Comparison of ENCODE assay signal across 20 cellular contexts in the genomic region with DNA sequence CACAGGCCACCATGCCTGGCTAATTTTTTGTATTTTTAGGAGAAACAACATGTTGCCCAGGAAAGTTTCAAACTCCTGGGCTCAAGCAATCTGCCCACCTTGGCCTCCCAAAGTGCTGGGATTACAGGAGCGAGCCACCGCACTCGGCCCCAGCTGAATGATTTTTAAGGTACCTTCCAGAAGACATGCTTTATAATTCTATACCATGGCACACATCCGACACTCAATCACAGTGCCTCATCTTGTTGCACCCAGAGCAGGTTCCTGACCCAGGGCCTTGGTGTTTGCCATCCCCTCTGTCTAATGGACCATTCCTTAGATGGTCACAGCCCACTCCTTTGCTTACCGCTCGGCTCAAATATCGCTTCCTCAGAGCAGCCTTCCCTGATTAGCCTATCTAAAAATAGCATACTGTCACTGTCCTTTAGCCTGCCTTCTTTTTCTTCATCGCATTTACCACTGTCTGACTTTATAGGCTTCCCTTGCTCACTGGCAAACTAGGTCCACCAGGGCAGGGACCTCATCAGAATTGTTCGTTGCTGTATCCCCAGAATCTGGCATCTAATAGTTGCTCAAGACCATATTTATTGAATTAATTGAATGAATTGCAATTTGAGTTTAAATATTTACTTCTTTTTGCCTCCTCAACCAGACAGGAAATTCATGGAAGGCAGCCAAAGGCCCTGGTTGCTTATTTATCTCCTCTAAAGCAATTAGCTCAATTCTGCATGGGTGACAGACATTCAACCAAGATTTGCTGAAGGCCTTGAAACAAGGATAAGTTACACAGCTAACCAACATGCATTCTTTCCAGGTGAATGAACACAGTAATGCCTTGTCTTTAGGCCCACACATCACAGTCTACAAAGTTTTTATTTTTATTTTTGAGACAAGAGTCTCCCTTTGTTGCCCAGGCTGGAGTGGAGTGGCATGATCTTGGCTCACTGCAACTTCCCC. TPM values are rescaled to one million over a fixed set of nuclear protein-coding genes. Genes with fewer than 3 reads are reported as not detected.
DNase-seq lines count a peak whose midpoint lies in the region; ATAC-seq and TF ChIP-seq lines count a peak whose summit lies in the region.
"Had no signal": no experiment of that assay in that cellular context is flagged by ENCODE, and none has a peak within 500 bp of the region (broad histone marks: within the 10 kb centered on the region; RNA-seq: fewer than 3 reads in every experiment).

No MANE protein-coding gene starts in this region.

- no peak overlapping the region for H3K9ac ChIP-seq in colonic mucosa (ENCODE audit: low read depth in 2 of 2, low read length in 2 of 2)

- H3K9me3 ChIP-seq in gastrocnemius medialis (no peaks in the 10 kb centered on the region), colonic mucosa (no peaks in the 10 kb centered on the region)
- H3K9me3 ChIP-seq: heart right ventricle, sigmoid colon, tibial nerve had no signal

- H3K4me3 ChIP-seq in kidney epithelial cell (ENCODE audit: low read depth, low read length) = no peak overlapping the region
- H3K4me3 ChIP-seq in gastrocnemius medialis = no peak overlapping the region
- H3K4me3 ChIP-seq in colonic mucosa = no peak overlapping the region
- H3K4me3 ChIP-seq: heart right ventricle, sigmoid colon, tibial nerve had no signal

- H3K4me1 ChIP-seq in gastrocnemius medialis (peaks cover 11 to 22% of the 10 kb centered on the region in 2 donors), colonic mucosa (no peaks in the 10 kb centered on the region)
- H3K4me1 ChIP-seq: tibial nerve had no signal

- ATAC-seq in gastrocnemius medialis = peak in 1 of 2 donors; percentile 77
- ATAC-seq: activated T-cell treated with anti-CD3 and anti-CD28 coated beads, Interleukin-2, amount 50 U/mL, for 72 hours; naive thymus-derived CD8-positive, alpha-beta T cell had no signal

- peak overlapping the region; percentile 25 to 62 (median 42) for H3K27ac ChIP-seq in gastrocnemius medialis
- no peak overlapping the region for H3K27ac ChIP-seq in colonic mucosa
- H3K27ac ChIP-seq: heart right ventricle, sigmoid colon, tibial nerve had no signal

- TF ChIP-seq CTCF in kidney epithelial cell (IDR thresholded peaks at IDR 0.05; ENCODE audit: insufficient read depth, low read length, poor library complexity, severe bottlenecking) (no peak), gastrocnemius medialis (IDR thresholded peaks at IDR 0.05 in 4 of 5, conservative IDR thresholded peaks at IDR 0.05 in 1 of 5) (no peak), colonic mucosa (IDR thresholded peaks at IDR 0.05) (no peak)

- in situ Hi-C loops in gastrocnemius medialis (cut with MboI; ENCODE audit: low sequenced_read_pairs in 4 of 4) = loop anchor here in 2 of 4 donors (10.0 kb wide), 2 partner anchors 58 to 82 kb away; a partner anchor contains a TSS

- DNase-seq in NCI-H526 treated with DMSO at 0.1 percent for 48 hours (lab: John Stamatoyannopoulos, UW) (peak; percentile 5), NCI-H526 (lab: John Stamatoyannopoulos, UW) (no peak), RPMI8226 (peak; percentile 40), kidney epithelial cell (ENCODE audit: low read depth) (peak; percentile 81), gastrocnemius medialis (no peak), amniotic stem cell (lab: John Stamatoyannopoulos, UW) (no peak), colonic mucosa (no peak), pons (ENCODE audit: low spot score) (no peak)
- DNase-seq: activated CD4-positive, alpha-beta T cell treated with anti-CD3 and anti-CD28 coated beads, Interleukin-2, amount 50 U/mL, for 4 hours; activated T-cell treated with anti-CD3 and anti-CD28 coated beads, Interleukin-2, amount 50 U/mL, for 72 hours; cortex of kidney; erythroblast; heart right ventricle; naive thymus-derived CD8-positive, alpha-beta T cell; NCI-H187 treated with DMSO at 0.1 percent for 48 hours; SIG-M5; sigmoid colon; stimulated activated CD4-positive, alpha-beta T cell treated with anti-CD3 and anti-CD28 coated beads, Interleukin-4, amount 100 ng/mL, for 24 hours; T-helper 9 cell had no signal

- intact Hi-C loops in gastrocnemius medialis (cut with DNase I; ENCODE audit: low total_unique reads) (no loop called here), colonic mucosa (cut with DNase I) (no loop called here)

- H3K27me3 ChIP-seq in kidney epithelial cell (ENCODE audit: control insufficient read depth, insufficient read depth, low read length) = no peaks in the 10 kb centered on the region
- no peaks in the 10 kb centered on the region for H3K27me3 ChIP-seq in gastrocnemius medialis
- no peaks in the 10 kb centered on the region for H3K27me3 ChIP-seq in colonic mucosa
- H3K27me3 ChIP-seq: heart right ventricle, sigmoid colon, tibial nerve had no signal

- TF ChIP-seq POLR2A in gastrocnemius medialis (IDR thresholded peaks at IDR 0.05) = no peak

- H3K36me3 ChIP-seq in kidney epithelial cell (ENCODE audit: control insufficient read depth, insufficient read depth, low read length) (no peaks in the 10 kb centered on the region), gastrocnemius medialis (no peaks in the 10 kb centered on the region), colonic mucosa (no peaks in the 10 kb centered on the region)
- H3K36me3 ChIP-seq: heart right ventricle, sigmoid colon, tibial nerve had no signal

RNA-seq across cellular contexts. Expression of a gene that starts 6.3 kb away (rescaled TPM):
- total RNA-seq in kidney epithelial cell (10.9 and 11.0 TPM in 2 replicates), gastrocnemius medialis (10 to 100 TPM in 1 of 4 donors, 1 to 10 TPM in 3; 5.7 to 12.2 (median 7.0) TPM), colonic mucosa (10 to 100 TPM; 13.5 to 15.6 TPM)

Comparison
In these comparisons a context has a peak if more than half of its experiments do, and no peak if none do; other contexts are left out.
1. DNase-seq: peak in NCI-H526 treated with DMSO at 0.1 percent for 48 hours (single experiment), RPMI8226 (single experiment) and kidney epithelial cell (single experiment); none in NCI-H526 (0 of 2), gastrocnemius medialis (0 of 2), amniotic stem cell (single experiment), colonic mucosa (single experiment) and pons (single experiment).